Comparison of ENCODE assay signal across 11 cellular contexts in genomic region chr1:21924503-21925005, GRCh38. TPM values are rescaled to one million over a fixed set of nuclear protein-coding genes. Genes with fewer than 3 reads are reported as not detected.
DNase-seq lines count a peak whose midpoint lies in the region; ATAC-seq and TF ChIP-seq lines count a peak whose summit lies in the region.
"Had no signal": no experiment of that assay in that cellular context is flagged by ENCODE, and none has a peak within 500 bp of the region (broad histone marks: within the 10 kb centered on the region; RNA-seq: fewer than 3 reads in every experiment).

No MANE protein-coding gene starts in this region.

- H3K9ac ChIP-seq in adipocyte (ENCODE audit: low read length) (peak overlapping the region; percentile 80), skeletal muscle tissue (ENCODE audit: low read depth in 1 of 3, low read length in 3 of 3) (peak overlapping the region in 1 of 3 donors; percentile 66)

- H3K4me1 ChIP-seq in adipocyte (ENCODE audit: control insufficient read depth, insufficient read depth, low read length): peaks cover 83% of the 10 kb centered on the region
- H3K4me1 ChIP-seq in skeletal muscle tissue (ENCODE audit: control insufficient read depth in 3 of 3, insufficient read depth in 3 of 3, low read length in 3 of 3): peaks cover 70 to 75% (median 73%) of the 10 kb centered on the region in 3 donors

- H3K9me3 ChIP-seq in adipocyte (ENCODE audit: control insufficient read depth, low read length) (no peaks in the 10 kb centered on the region), skeletal muscle tissue (ENCODE audit: control insufficient read depth in 3 of 3, low read length in 3 of 3) (no peaks in the 10 kb centered on the region)

- H3K4me3 Mint-ChIP-seq in HFFc6: peak overlapping the region; percentile 17
- H3K4me3 Mint-ChIP-seq: activated CD4-positive, alpha-beta memory T cell treated with anti-CD3 and anti-CD28 coated beads, Interleukin-2, amount 10 ng/mL, durations not matched to agents 7 days and 5 days had no signal

- H3K4me3 ChIP-seq in adipocyte (ENCODE audit: low read length) (peak overlapping the region; percentile 9), skeletal muscle tissue (ENCODE audit: low read length in 3 of 3) (no peak overlapping the region)

- peaks cover 88% of the 10 kb centered on the region for H3K4me1 Mint-ChIP-seq in HFFc6 (ENCODE audit: low read depth)
- H3K4me1 Mint-ChIP-seq: activated CD4-positive, alpha-beta memory T cell treated with anti-CD3 and anti-CD28 coated beads, Interleukin-2, amount 10 ng/mL, durations not matched to agents 7 days and 5 days had no signal

- H3K27ac ChIP-seq in skeletal muscle tissue (ENCODE audit: low read depth, low read length): peak overlapping the region; percentile 60

- TF ChIP-seq CTCF in HFFc6 (IDR thresholded peaks at IDR 0.05): no peak

- H3K27ac Mint-ChIP-seq in HFFc6: peak overlapping the region; percentile 94
- H3K27ac Mint-ChIP-seq: activated CD4-positive, alpha-beta memory T cell treated with anti-CD3 and anti-CD28 coated beads, Interleukin-2, amount 10 ng/mL, durations not matched to agents 7 days and 5 days had no signal

- no peak for ATAC-seq in HG03432 (IDR thresholded peaks at IDR 0.05; ENCODE audit: unreplicated experiment)
- ATAC-seq in GM19351 (IDR thresholded peaks at IDR 0.05; ENCODE audit: unreplicated experiment): no peak

- H3K9me3 Mint-ChIP-seq in HFFc6: no peaks in the 10 kb centered on the region
- H3K9me3 Mint-ChIP-seq: activated CD4-positive, alpha-beta memory T cell treated with anti-CD3 and anti-CD28 coated beads, Interleukin-2, amount 10 ng/mL, durations not matched to agents 7 days and 5 days had no signal

- DNase-seq in HFFc6: no peak
- no peak for DNase-seq in adipocyte (ENCODE audit: low read depth)
- peak; percentile 82 for DNase-seq in kidney tubule cell (ENCODE audit: low spot score)
- DNase-seq in T-helper 2 cell: no peak
- no peak for DNase-seq in activated CD4-positive, alpha-beta T cell treated with anti-CD3 and anti-CD28 coated beads for 4 hours
- DNase-seq: activated CD4-positive, alpha-beta memory T cell treated with anti-CD3 and anti-CD28 coated beads, Interleukin-2, amount 10 ng/mL, durations not matched to agents 7 days and 5 days; mammary epithelial cell; NCI-H2081 had no signal

- H3K27me3 ChIP-seq in adipocyte (replicated peaks; ENCODE audit: control insufficient read depth, insufficient read depth, low read length) (no peaks in the 10 kb centered on the region), skeletal muscle tissue (ENCODE audit: control insufficient read depth in 3 of 3, insufficient read depth in 3 of 3, low read length in 3 of 3) (no peaks in the 10 kb centered on the region)

- H3K36me3 ChIP-seq in adipocyte (ENCODE audit: control insufficient read depth, insufficient read depth, low read length, severe bottlenecking): peaks cover 22% of the 10 kb centered on the region
- H3K36me3 ChIP-seq in skeletal muscle tissue (ENCODE audit: control insufficient read depth in 3 of 3, insufficient read depth in 3 of 3, low read length in 3 of 3): peaks cover 0 to 4% (median 0%) of the 10 kb centered on the region in 3 donors

- H3K27me3 Mint-ChIP-seq in HFFc6 (ENCODE audit: insufficient read depth): peaks cover 5% of the 10 kb centered on the region
- H3K27me3 Mint-ChIP-seq: activated CD4-positive, alpha-beta memory T cell treated with anti-CD3 and anti-CD28 coated beads, Interleukin-2, amount 10 ng/mL, durations not matched to agents 7 days and 5 days had no signal

- peaks cover 31% of the 10 kb centered on the region for H3K36me3 Mint-ChIP-seq in HFFc6 (ENCODE audit: low read depth)

RNA-seq across cellular contexts. Expression of gene HSPG2, which starts 12.6 kb away (rescaled TPM):
- 100 to 1,000 TPM; 275 to 430 (median 297) TPM for total RNA-seq in HFFc6 (2021; fragmentation: NEBNext Ultra II Directional; extraction: Animal tissue kit (Norgen Biotek cat#: 25700))
- total RNA-seq in skeletal muscle tissue: 152 TPM

RNA-seq across cellular contexts. Expression of gene CELA3B, which starts 52.3 kb away (rescaled TPM):
- not detected for total RNA-seq in HFFc6 (2021; fragmentation: NEBNext Ultra II Directional; extraction: Animal tissue kit (Norgen Biotek cat#: 25700))
- total RNA-seq in skeletal muscle tissue: not detected
- total RNA-seq: activated CD4-positive, alpha-beta memory T cell treated with anti-CD3 and anti-CD28 coated beads, Interleukin-2, amount 10 ng/mL, durations not matched to agents 7 days and 5 days; mammary epithelial cell had no signal
